Comparison of ENCODE assay signal across 9 cellular contexts in genomic region chr3:194323785-194324735, GRCh38. TPM values are rescaled to one million over a fixed set of nuclear protein-coding genes. Genes with fewer than 3 reads are reported as not detected.
A peak's percentile ranks its signal among the peaks of the same experiment; 100 is the strongest.
DNase-seq lines count a peak whose midpoint lies in the region; ATAC-seq and TF ChIP-seq lines count a peak whose summit lies in the region.
"Had no signal": no experiment of that assay in that cellular context is flagged by ENCODE, and none has a peak within 500 bp of the region (broad histone marks: within the 10 kb centered on the region; RNA-seq: fewer than 3 reads in every experiment).

No MANE protein-coding gene starts in this region.

- no peak overlapping the region for H2AFZ ChIP-seq in MM.1S (ENCODE audit: low read length)

- peak overlapping the region in 1 of 9 donors; percentile 58 for H3K27ac Mint-ChIP-seq in naive thymus-derived CD4-positive, alpha-beta T cell

- H3K36me3 Mint-ChIP-seq in naive thymus-derived CD4-positive, alpha-beta T cell, result peaks cover 0 to 7% (median 4%) of the 10 kb centered on the region in 5 donors

- H4K20me1 ChIP-seq in MM.1S (ENCODE audit: insufficient read depth, low read length), result no peaks in the 10 kb centered on the region

- peaks cover 0 to 19% (median 0%) of the 10 kb centered on the region in 5 donors for H3K27me3 Mint-ChIP-seq in naive thymus-derived CD4-positive, alpha-beta T cell

- H3K27me3 ChIP-seq in effector memory CD4-positive, alpha-beta T cell (replicated peaks; ENCODE audit: control insufficient read depth, insufficient read depth, low read length, poor library complexity, severe bottlenecking), result no peaks in the 10 kb centered on the region
- H3K27me3 ChIP-seq in naive thymus-derived CD4-positive, alpha-beta T cell (ENCODE audit: control insufficient read depth in 2 of 2, insufficient read depth in 2 of 2, low read length in 2 of 2), result no peaks in the 10 kb centered on the region
- no peaks in the 10 kb centered on the region for H3K27me3 ChIP-seq in MM.1S (replicated peaks; ENCODE audit: insufficient read depth, low read length)

- CTCF ChIA-PET in naive thymus-derived CD4-positive, alpha-beta T cell (lab: Charles Lee), result interaction anchor here (1.1 to 1.2 kb wide), 2 partner anchors 8 to 544 kb away, joined by 3 read pairs; no protein-coding TSS in a partner anchor

- peaks cover 0 to 4% (median 0%) of the 10 kb centered on the region in 7 donors for H3K4me1 Mint-ChIP-seq in naive thymus-derived CD4-positive, alpha-beta T cell

- TF ChIP-seq POLR2A in NB4 (IDR thresholded peaks at IDR 0.05; ENCODE audit: extremely low read depth, insufficient read length), result no peak

- H3K27ac ChIP-seq in effector memory CD4-positive, alpha-beta T cell (ENCODE audit: insufficient read depth, low read length, poor library complexity, severe bottlenecking), result no peak overlapping the region
- no peak overlapping the region for H3K27ac ChIP-seq in naive thymus-derived CD4-positive, alpha-beta T cell (ENCODE audit: low read depth, low read length)
- H3K27ac ChIP-seq in MM.1S (ENCODE audit: low read length), result no peak overlapping the region

- H3K4me3 Mint-ChIP-seq in naive thymus-derived CD4-positive, alpha-beta T cell, result no peak overlapping the region

- intact Hi-C loops in naive thymus-derived CD4-positive, alpha-beta T cell (cut with micrococcal nuclease), result no loop called here

- H3K4me3 ChIP-seq in NB4 (ENCODE audit: low read depth, low read length) (no peak overlapping the region), MM.1S (ENCODE audit: low read length) (no peak overlapping the region)
- peak overlapping the region; percentile 37 for H3K4me3 ChIP-seq in effector memory CD4-positive, alpha-beta T cell (ENCODE audit: insufficient read depth, low read depth, low read length, poor library complexity, severe bottlenecking)
- H3K4me3 ChIP-seq in naive thymus-derived CD4-positive, alpha-beta T cell (ENCODE audit: low read length), result peak overlapping the region; percentile 52

- no peak overlapping the region for H3K4me2 ChIP-seq in MM.1S (ENCODE audit: low read depth, low read length)

- H3K9me2 ChIP-seq in MM.1S (replicated peaks; ENCODE audit: insufficient read depth, low read length), result no peaks in the 10 kb centered on the region

- POLR2A ChIA-PET in naive thymus-derived CD4-positive, alpha-beta T cell (lab: Charles Lee), result no interaction called here

- H3K9me3 Mint-ChIP-seq in naive thymus-derived CD4-positive, alpha-beta T cell, result peaks cover 0 to 9% (median 5%) of the 10 kb centered on the region in 11 donors

- H3K4me1 ChIP-seq in effector memory CD4-positive, alpha-beta T cell (ENCODE audit: control insufficient read depth, insufficient read depth, low read length, poor library complexity, severe bottlenecking), result peaks cover 8% of the 10 kb centered on the region
- H3K4me1 ChIP-seq in naive thymus-derived CD4-positive, alpha-beta T cell (ENCODE audit: control insufficient read depth in 2 of 2, insufficient read depth in 2 of 2, low read length in 2 of 2), result peaks cover 0 to 9% of the 10 kb centered on the region in 2 donors
- no peaks in the 10 kb centered on the region for H3K4me1 ChIP-seq in MM.1S (ENCODE audit: low read length)

- no peaks in the 10 kb centered on the region for H3K36me3 ChIP-seq in effector memory CD4-positive, alpha-beta T cell (ENCODE audit: control insufficient read depth, insufficient read depth, low read length)
- no peaks in the 10 kb centered on the region for H3K36me3 ChIP-seq in naive thymus-derived CD4-positive, alpha-beta T cell (ENCODE audit: control insufficient read depth in 2 of 3, insufficient read depth in 3 of 3, low read length in 3 of 3)
- H3K36me3 ChIP-seq in MM.1S (replicated peaks; ENCODE audit: insufficient read depth, low read length), result no peaks in the 10 kb centered on the region

- peaks cover 2% of the 10 kb centered on the region for H3K9me3 ChIP-seq in effector memory CD4-positive, alpha-beta T cell (ENCODE audit: control insufficient read depth, low read length)
- H3K9me3 ChIP-seq in naive thymus-derived CD4-positive, alpha-beta T cell (ENCODE audit: control insufficient read depth in 2 of 3, low read length in 3 of 3), result peaks cover 0 to 4% (median 0%) of the 10 kb centered on the region in 3 experiments
- no peaks in the 10 kb centered on the region for H3K9me3 ChIP-seq in MM.1S (replicated peaks; ENCODE audit: insufficient read depth, low read length)

- DNase-seq in activated gamma-delta T cell treated with Interleukin-2 at 50 U/mL for 16 hours, result peak; percentile 32
- DNase-seq in activated gamma-delta T cell (lab: John Stamatoyannopoulos, UW), result no peak
- peak; percentile 25 for DNase-seq in NB4 (ENCODE audit: low read depth)
- no peak for DNase-seq in effector memory CD4-positive, alpha-beta T cell
- peak in 6 of 9 donors; percentile 21 to 54 (median 40) for DNase-seq in naive thymus-derived CD4-positive, alpha-beta T cell
- no peak for DNase-seq in MM.1S
- no peak for DNase-seq in HCEC 1CT

- peaks cover 10% of the 10 kb centered on the region for H3F3A ChIP-seq in MM.1S (ENCODE audit: insufficient read depth, low read length)

- TF ChIP-seq CTCF in NB4 (IDR thresholded peaks at IDR 0.05; ENCODE audit: low read depth, low read length), result no peak
- no peak for TF ChIP-seq CTCF in MM.1S (IDR thresholded peaks at IDR 0.05; ENCODE audit: low read length)

- H3K79me2 ChIP-seq in MM.1S (ENCODE audit: low read length), result no peaks in the 10 kb centered on the region

- no peak overlapping the region for H3K9ac ChIP-seq in MM.1S (ENCODE audit: low read length)

- ATAC-seq in naive thymus-derived CD4-positive, alpha-beta T cell, result peak; percentile 80
- ATAC-seq in HG03469 (IDR thresholded peaks at IDR 0.05; ENCODE audit: unreplicated experiment), result no peak

RNA-seq across cellular contexts. Expression of gene CPN2, which starts 27.1 kb away (rescaled TPM):
- total RNA-seq in naive thymus-derived CD4-positive, alpha-beta T cell, result not detected
- not detected for polyA plus RNA-seq in naive thymus-derived CD4-positive, alpha-beta T cell
- total RNA-seq: activated CD8-positive, alpha-beta memory T cell treated with anti-CD3 and anti-CD28 coated beads for 36 hours had no signal

RNA-seq across cellular contexts. Expression of gene LRRC15, which starts 45.5 kb away (rescaled TPM):
- total RNA-seq in naive thymus-derived CD4-positive, alpha-beta T cell, result not detected
- polyA plus RNA-seq in naive thymus-derived CD4-positive, alpha-beta T cell, result not detected
- total RNA-seq: activated CD8-positive, alpha-beta memory T cell treated with anti-CD3 and anti-CD28 coated beads for 36 hours had no signal

Comparison
In these comparisons a context has a peak if more than half of its experiments do, and no peak if none do; other contexts are left out.
1. DNase-seq: peak in activated gamma-delta T cell treated with Interleukin-2 at 50 U/mL for 16 hours (single experiment), NB4 (single experiment) and naive thymus-derived CD4-positive, alpha-beta T cell (6 of 9); none in activated gamma-delta T cell (single experiment), effector memory CD4-positive, alpha-beta T cell (0 of 3), MM.1S (single experiment) and HCEC 1CT (single experiment).
2. H3K4me3 ChIP-seq: peak in effector memory CD4-positive, alpha-beta T cell (single experiment) and naive thymus-derived CD4-positive, alpha-beta T cell (single experiment); none in NB4 (single experiment) and MM.1S (single experiment).